15 cellular contexts compared by ENCODE assay signal in the genomic region with DNA sequence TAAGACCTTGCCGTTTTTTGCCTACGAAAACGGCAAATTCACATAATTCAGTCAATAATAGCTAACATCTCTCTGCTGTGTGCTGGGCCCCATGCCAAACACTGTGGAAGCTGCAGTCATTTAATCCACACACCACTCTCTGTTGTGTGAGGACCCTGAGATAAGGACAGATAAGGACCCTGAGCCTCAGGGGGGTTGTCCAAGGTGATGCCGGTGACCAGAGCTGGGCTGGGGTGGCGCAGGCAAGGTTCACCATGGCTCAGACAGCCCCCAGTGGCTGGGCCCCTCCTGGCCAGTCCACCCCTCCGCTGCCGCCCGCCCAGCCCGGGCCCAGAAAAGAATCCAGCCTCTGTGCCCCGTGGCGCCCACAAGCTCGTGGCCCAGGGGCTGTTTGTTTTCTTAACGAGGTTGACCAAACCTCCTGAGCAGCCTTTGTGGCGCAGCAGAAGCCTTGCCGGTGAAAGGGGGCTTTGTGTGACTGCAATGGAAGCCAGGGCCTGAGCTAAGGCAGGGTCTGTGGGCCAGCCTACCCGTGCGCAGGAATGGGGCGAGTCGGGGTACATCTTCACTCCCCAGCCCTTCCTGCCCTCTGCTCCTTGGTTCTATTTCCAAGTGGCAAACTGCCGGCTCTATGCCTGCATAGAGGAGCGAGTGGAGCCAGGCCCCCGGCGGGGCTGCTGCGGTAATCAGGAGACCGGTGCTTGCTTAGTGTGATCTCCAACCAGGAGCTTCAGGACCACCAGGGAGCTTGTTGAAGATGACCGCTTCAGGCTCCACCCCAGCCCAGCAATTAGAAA. TPM values are rescaled to one million over a fixed set of nuclear protein-coding genes. Genes with fewer than 3 reads are reported as not detected.
A peak's percentile ranks its signal among the peaks of the same experiment; 100 is the strongest.
DNase-seq lines count a peak whose midpoint lies in the region; ATAC-seq, FAIRE-seq and TF ChIP-seq lines count a peak whose summit lies in the region.
"Had no signal": no experiment of that assay in that cellular context is flagged by ENCODE, and none has a peak within 500 bp of the region (broad histone marks: within the 10 kb centered on the region; RNA-seq: fewer than 3 reads in every experiment).

No MANE protein-coding gene starts in this region.

- peak; percentile 95 for FAIRE-seq in K562 (lab: Jason Lieb, UNC)
- FAIRE-seq: endothelial cell of umbilical vein had no signal

- H3K27ac ChIP-seq in SJCRH30 (peak overlapping the region; percentile 83), K562 (ENCODE audit: extremely low read depth, low read depth, low read length) (peak overlapping the region; percentile 64), neural progenitor cell (peak overlapping the region; percentile 65), PC-3 (ENCODE audit: low read length) (no peak overlapping the region)
- H3K27ac ChIP-seq: testis had no signal

- CTCF ChIA-PET in K562 (lab: Yijun Ruan, JAX; ENCODE audit: low intra/inter-chr PET ratio), result no interaction called here
- CTCF ChIA-PET in PC-3 (lab: Charles Lee), result no interaction called here

- DNase-seq in SJCRH30, result peak; percentile 89 to 90
- peak; percentile 69 to 92 (median 82) for DNase-seq in K562 (ENCODE audit: extremely low read depth in 1 of 4, low spot score in 3 of 4)
- DNase-seq in neural progenitor cell (ENCODE audit: low spot score), result peak; percentile 33
- DNase-seq in RKO (ENCODE audit: low spot score), result no peak
- DNase-seq in NCI-H345 (lab: John Stamatoyannopoulos, UW), result no peak
- no peak for DNase-seq in PC-3
- DNase-seq: activated CD4-positive, alpha-beta T cell treated with anti-CD3 and anti-CD28 coated beads, Interleukin-2, amount 10 ng/mL, durations not matched to agents 24 days and 14 days; glutamatergic neuron; NCI-H2081; T-cell had no signal

- H3K79me2 ChIP-seq in K562 (ENCODE audit: control insufficient read depth, insufficient read depth, low read length), result no peaks in the 10 kb centered on the region
- H3K79me2 ChIP-seq in neural progenitor cell (ENCODE audit: low read depth), result no peaks in the 10 kb centered on the region
- no peaks in the 10 kb centered on the region for H3K79me2 ChIP-seq in PC-3 (ENCODE audit: low read length)

- no peaks in the 10 kb centered on the region for H3K9me3 Mint-ChIP-seq in neural progenitor cell
- H3K9me3 Mint-ChIP-seq: activated CD4-positive, alpha-beta T cell treated with anti-CD3 and anti-CD28 coated beads, Interleukin-2, amount 10 ng/mL, durations not matched to agents 24 days and 14 days; activated T-helper 2 cell treated with anti-CD3 and anti-CD28 coated beads, Interferon-gamma antibody, Interleukin-2, Interleukin-4, amounts not matched to agents 10 μg/mL and 5 μg/mL and 100 μg/mL, durations not matched to agents 14 hours and 24 hours and 36 hours; T-cell had no signal

- ATAC-seq in K562 (peak; percentile 64), PC-3 (no peak)
- ATAC-seq: left lobe of liver, T-cell had no signal

- H3F3A ChIP-seq in neural progenitor cell (ENCODE audit: low read depth) (peaks cover 11% of the 10 kb centered on the region), PC-3 (ENCODE audit: low read length, unreplicated experiment) (no peaks in the 10 kb centered on the region)

- intact Hi-C loops in K562 (cut with micrococcal nuclease), result no loop called here
- intact Hi-C loops in PC-3 (cut with micrococcal nuclease), result no loop called here

- 52% methylated on average over 25 of the region's 26 CpGs for WGBS in K562 (ENCODE audit: insufficient coverage, low coverage, missing lambda C conversion rate)

- H3K27me3 ChIP-seq in SJCRH30, result no peaks in the 10 kb centered on the region
- no peaks in the 10 kb centered on the region for H3K27me3 ChIP-seq in K562 (ENCODE audit: control insufficient read depth in 2 of 2, insufficient read depth in 2 of 2, low read length in 2 of 2)
- peaks cover 18% of the 10 kb centered on the region for H3K27me3 ChIP-seq in neural progenitor cell
- H3K27me3 ChIP-seq in PC-3 (ENCODE audit: low read length), result peaks cover 5% of the 10 kb centered on the region
- H3K27me3 ChIP-seq: testis had no signal

- peaks cover 2% of the 10 kb centered on the region for H3K4me1 Mint-ChIP-seq in neural progenitor cell

- peak; percentile 25; the same call in 1 of the 2 replicates for TF ChIP-seq POLR2A in K562 (conservative IDR thresholded peaks at IDR 0.05)

- BruUV-seq in K562 (replicated peaks; lab: Mats Ljungman, UMichigan), result no TSS peak
- BruUV-seq in PC-3 (replicated peaks; lab: Mats Ljungman, UMichigan), result no TSS peak

- H2AFZ ChIP-seq in K562 (ENCODE audit: low read depth, low read length) (peak overlapping the region; percentile 66), neural progenitor cell (replicated peaks) (no peak overlapping the region), PC-3 (ENCODE audit: low read length) (no peak overlapping the region)

- H3K9me2 ChIP-seq in PC-3 (replicated peaks; ENCODE audit: low read length), result no peaks in the 10 kb centered on the region

- H4K20me1 ChIP-seq in K562 (replicated peaks; ENCODE audit: control insufficient read depth, insufficient read depth, low read length), result 0 out of 2 replicates have a peak, but pooled peaks cover 8% of the 10 kb centered on the region
- H4K20me1 ChIP-seq in neural progenitor cell (ENCODE audit: low read depth), result no peaks in the 10 kb centered on the region
- H4K20me1 ChIP-seq in PC-3 (ENCODE audit: low read length), result no peaks in the 10 kb centered on the region

- peak overlapping the region; percentile 58 for H3K4me3 ChIP-seq in SJCRH30
- 0 out of 2 replicates have a peak overlapping the region, but pooled peaks have one; percentile 7 for H3K4me3 ChIP-seq in K562
- no peak overlapping the region for H3K4me3 ChIP-seq in neural progenitor cell
- H3K4me3 ChIP-seq in PC-3 (ENCODE audit: low read length), result no peak overlapping the region
- H3K4me3 ChIP-seq: smooth muscle cell, testis had no signal

- no peak overlapping the region for H3K4me3 Mint-ChIP-seq in neural progenitor cell
- H3K4me3 Mint-ChIP-seq: activated CD4-positive, alpha-beta T cell treated with anti-CD3 and anti-CD28 coated beads, Interleukin-2, amount 10 ng/mL, durations not matched to agents 24 days and 14 days; T-cell had no signal

- no peaks in the 10 kb centered on the region for H3K9me3 ChIP-seq in SJCRH30 (replicated peaks)
- H3K9me3 ChIP-seq in K562 (replicated peaks; ENCODE audit: control insufficient read depth, insufficient read depth, low read depth, low read length), result no peaks in the 10 kb centered on the region
- H3K9me3 ChIP-seq in neural progenitor cell (ENCODE audit: low read depth), result no peaks in the 10 kb centered on the region
- H3K9me3 ChIP-seq in PC-3 (ENCODE audit: low read length), result no peaks in the 10 kb centered on the region
- H3K9me3 ChIP-seq: testis had no signal

- peaks cover 4% of the 10 kb centered on the region for H3K9me1 ChIP-seq in K562 (ENCODE audit: control insufficient read depth, insufficient read depth, low read length)

- H3K4me1 ChIP-seq in SJCRH30, result peaks cover 6% of the 10 kb centered on the region
- H3K4me1 ChIP-seq in K562 (replicated peaks in 1 of 2; ENCODE audit: control insufficient read depth in 2 of 2, insufficient read depth in 2 of 2, low read length in 2 of 2), result peaks cover 50 to 78% of the 10 kb centered on the region in 2 experiments
- peaks cover 7% of the 10 kb centered on the region for H3K4me1 ChIP-seq in neural progenitor cell
- H3K4me1 ChIP-seq in PC-3 (ENCODE audit: insufficient read depth, low read length), result no peaks in the 10 kb centered on the region; the same call in 1 of the 2 replicates

- no peak for TF ChIP-seq RAD21 in K562 (CRISPR knock-in tag; conservative IDR thresholded peaks at IDR 0.05 in 1 of 2, IDR thresholded peaks at IDR 0.05 in 1 of 2)

- peaks cover 11% of the 10 kb centered on the region for H3K27me3 Mint-ChIP-seq in neural progenitor cell (ENCODE audit: insufficient read depth, low read depth)
- H3K27me3 Mint-ChIP-seq: activated CD4-positive, alpha-beta T cell treated with anti-CD3 and anti-CD28 coated beads, Interleukin-2, amount 10 ng/mL, durations not matched to agents 24 days and 14 days had no signal

- POLR2A ChIA-PET in K562 (lab: Yijun Ruan, JAX) (interaction anchor here (0.5 to 6.1 kb wide), 7 partner anchors 10 to 522 kb away, joined by 3 to 34 read pairs (median 3); partner anchors contain the start of genes CIAO2A and PPIB), PC-3 (lab: Charles Lee; ENCODE audit: unreplicated experiment) (no interaction called here)

- H3K27ac Mint-ChIP-seq in neural progenitor cell, result no peak overlapping the region
- H3K27ac Mint-ChIP-seq: activated CD4-positive, alpha-beta T cell treated with anti-CD3 and anti-CD28 coated beads, Interleukin-2, amount 10 ng/mL, durations not matched to agents 24 days and 14 days; activated T-helper 2 cell treated with anti-CD3 and anti-CD28 coated beads, Interferon-gamma antibody, Interleukin-2, Interleukin-4, amounts not matched to agents 10 μg/mL and 5 μg/mL and 100 μg/mL, durations not matched to agents 14 hours and 24 hours and 36 hours; T-cell had no signal

- peak overlapping the region; percentile 59 to 88 for H3K9ac ChIP-seq in K562 (ENCODE audit: insufficient read depth in 1 of 2, low read depth in 2 of 2, low read length in 2 of 2)
- H3K9ac ChIP-seq in neural progenitor cell, result no peak overlapping the region
- no peak overlapping the region for H3K9ac ChIP-seq in PC-3 (ENCODE audit: low read length)

- H3K4me2 ChIP-seq in K562 (ENCODE audit: insufficient read depth, low read length), result peak overlapping the region; percentile 73
- H3K4me2 ChIP-seq in neural progenitor cell, result no peak overlapping the region
- H3K4me2 ChIP-seq in PC-3 (ENCODE audit: low read length), result no peak overlapping the region
- H3K4me2 ChIP-seq: smooth muscle cell had no signal

- peak; percentile 58; the same call in 1 of the 2 replicates for TF ChIP-seq EP300 in K562 (IDR thresholded peaks at IDR 0.05; ENCODE audit: low read length)

- H3K36me3 Mint-ChIP-seq in neural progenitor cell, result peaks cover 4% of the 10 kb centered on the region

- H3K36me3 ChIP-seq in SJCRH30 (no peaks in the 10 kb centered on the region), K562 (ENCODE audit: control insufficient read depth, insufficient read depth, low read length) (peaks cover 20% of the 10 kb centered on the region), neural progenitor cell (no peaks in the 10 kb centered on the region), PC-3 (ENCODE audit: low read depth, low read length) (no peaks in the 10 kb centered on the region)

- in situ Hi-C loops in K562 (cut with MboI), result no loop called here

- TF ChIP-seq CTCF in K562 (IDR thresholded peaks at IDR 0.05 in 2 of 3, conservative IDR thresholded peaks at IDR 0.05 in 1 of 3; ENCODE audit: insufficient read depth in 2 of 3, low read depth in 1 of 3, low read length in 3 of 3) (no peak), neural progenitor cell (IDR thresholded peaks at IDR 0.05) (no peak), PC-3 (conservative IDR thresholded peaks at IDR 0.05; ENCODE audit: low read depth, low read length) (no peak)

RNA-seq across cellular contexts. Expression of gene SNX22, which starts 4.4 kb away (rescaled TPM):
- 1.5 and 1.6 TPM in 2 replicates for total RNA-seq in SJCRH30 (2014; rRNA removed; shearing (Covaris generic))
- total RNA-seq in K562 (2011; cell fraction: chromatin; rRNA removed; ENCODE audit: low replicate concordance), result 2.8 and 8.7 TPM in 2 replicates
- 8.5 and 10.3 TPM in 2 replicates for total RNA-seq in K562 (2011; cell fraction: nucleolus; rRNA removed)
- total RNA-seq in K562 (2011; cell fraction: nucleoplasm; rRNA removed), result 4.7 and 5.8 TPM in 2 replicates
- total RNA-seq in K562 (2014; rRNA removed) (2.1 and 2.3 TPM in 2 replicates), K562 (2014; rRNA removed; fragmentation: Illumina TruSeq; extraction: Trizol) (0.99 and 1.2 TPM in 2 replicates), K562 (2015; rRNA removed; fragmentation: Illumina TruSeq; extraction: Trizol) (1.1 and 1.2 TPM in 2 replicates), K562 (2021) (1.8 and 3.0 TPM in 2 replicates), neural progenitor cell (ENCODE audit: low replicate concordance) (4.0 and 6.4 TPM in 2 replicates), PC-3 (2014; rRNA removed) (0.77 TPM in 1 of 2 replicates, not detected in the other)
- polyA plus RNA-seq in K562 (2011; rRNA removed) (0.89 and 0.91 TPM in 2 replicates), K562 (2014; fragmentation: Illumina TruSeq; extraction: Trizol) (0.98 and 1.3 TPM in 2 replicates), K562 (2014; fragmentation: Nextera tagmentation; extraction: Ambion mirVana) (1 to 10 TPM; 2.0 TPM), K562 (2014; rRNA removed) (1.7 and 2.0 TPM in 2 replicates)
- 0.52 and 2.0 TPM in 2 replicates for polyA plus RNA-seq in K562 (2011; cell fraction: cytosol; rRNA removed)
- polyA plus RNA-seq in K562 (2011; cell fraction: nucleus; rRNA removed), result 4.2 and 8.3 TPM in 2 replicates
- 2.1 and 2.4 TPM in 2 replicates for polyA plus RNA-seq in K562 (2012)
- 0.84 and 1.3 TPM in 2 replicates for polyA minus RNA-seq in K562 (2011; rRNA and poly(A)+ RNA removed)
- polyA minus RNA-seq in K562 (2011; cell fraction: cytosol; rRNA and poly(A)+ RNA removed), result 0.67 and 0.73 TPM in 2 replicates
- polyA minus RNA-seq in K562 (2011; cell fraction: nucleus; rRNA and poly(A)+ RNA removed), result 4.8 and 5.0 TPM in 2 replicates
- total RNA-seq: smooth muscle cell had no signal

RNA-seq across cellular contexts. Expression of gene PPIB, which starts 15.7 kb away (rescaled TPM):
- total RNA-seq in SJCRH30 (2014; rRNA removed; shearing (Covaris generic)), result 277 and 308 TPM in 2 replicates
- 284 and 466 TPM in 2 replicates for total RNA-seq in K562 (2011; cell fraction: chromatin; rRNA removed; ENCODE audit: low replicate concordance)
- 746 and 824 TPM in 2 replicates for total RNA-seq in K562 (2011; cell fraction: nucleolus; rRNA removed)
- total RNA-seq in K562 (2011; cell fraction: nucleoplasm; rRNA removed), result 510 and 682 TPM in 2 replicates
- 381 and 402 TPM in 2 replicates for total RNA-seq in K562 (2014; rRNA removed)
- total RNA-seq in K562 (2014; rRNA removed; fragmentation: Illumina TruSeq; extraction: Trizol), result 258 and 306 TPM in 2 replicates
- total RNA-seq in K562 (2015; rRNA removed; fragmentation: Illumina TruSeq; extraction: Trizol), result 403 and 418 TPM in 2 replicates
- total RNA-seq in K562 (2021), result 374 and 413 TPM in 2 replicates
- polyA plus RNA-seq in K562 (2011; rRNA removed), result 410 and 460 TPM in 2 replicates
- polyA plus RNA-seq in K562 (2011; cell fraction: cytosol; rRNA removed), result 455 and 489 TPM in 2 replicates
- 136 and 186 TPM in 2 replicates for polyA plus RNA-seq in K562 (2011; cell fraction: nucleus; rRNA removed)
- 450 and 660 TPM in 2 replicates for polyA plus RNA-seq in K562 (2012)
- 535 and 580 TPM in 2 replicates for polyA plus RNA-seq in K562 (2014; fragmentation: Illumina TruSeq; extraction: Trizol)
- 100 to 1,000 TPM; 652 to 746 TPM for polyA plus RNA-seq in K562 (2014; fragmentation: Nextera tagmentation; extraction: Ambion mirVana)
- 419 and 439 TPM in 2 replicates for polyA plus RNA-seq in K562 (2014; rRNA removed)
- polyA minus RNA-seq in K562 (2011; rRNA and poly(A)+ RNA removed), result 325 and 372 TPM in 2 replicates
- polyA minus RNA-seq in K562 (2011; cell fraction: cytosol; rRNA and poly(A)+ RNA removed), result 155 and 164 TPM in 2 replicates
- polyA minus RNA-seq in K562 (2011; cell fraction: nucleus; rRNA and poly(A)+ RNA removed), result 27.5 and 54.3 TPM in 2 replicates
- 109 and 137 TPM in 2 replicates for total RNA-seq in neural progenitor cell (ENCODE audit: low replicate concordance)
- total RNA-seq in PC-3 (2014; rRNA removed), result 410 and 450 TPM in 2 replicates

RNA-seq across cellular contexts. Expression of gene SNX1, which starts 51.3 kb away (rescaled TPM):
- total RNA-seq in SJCRH30 (2014; rRNA removed; shearing (Covaris generic)), result 38.9 and 46.6 TPM in 2 replicates
- 111 and 159 TPM in 2 replicates for total RNA-seq in K562 (2011; cell fraction: chromatin; rRNA removed; ENCODE audit: low replicate concordance)
- total RNA-seq in K562 (2011; cell fraction: nucleolus; rRNA removed), result 71.4 and 72.4 TPM in 2 replicates
- 79.0 and 93.2 TPM in 2 replicates for total RNA-seq in K562 (2011; cell fraction: nucleoplasm; rRNA removed)
- total RNA-seq in K562 (2014; rRNA removed), result 29.0 and 41.7 TPM in 2 replicates
- 51.0 and 56.4 TPM in 2 replicates for total RNA-seq in K562 (2014; rRNA removed; fragmentation: Illumina TruSeq; extraction: Trizol)
- total RNA-seq in K562 (2015; rRNA removed; fragmentation: Illumina TruSeq; extraction: Trizol), result 57.5 and 59.9 TPM in 2 replicates
- 94.0 and 105 TPM in 2 replicates for total RNA-seq in K562 (2021)
- polyA plus RNA-seq in K562 (2011; rRNA removed), result 68.8 and 76.2 TPM in 2 replicates
- 46.1 and 50.8 TPM in 2 replicates for polyA plus RNA-seq in K562 (2011; cell fraction: cytosol; rRNA removed)
- 87.7 and 120 TPM in 2 replicates for polyA plus RNA-seq in K562 (2011; cell fraction: nucleus; rRNA removed)
- polyA plus RNA-seq in K562 (2012), result 55.3 and 59.0 TPM in 2 replicates
- polyA plus RNA-seq in K562 (2014; fragmentation: Illumina TruSeq; extraction: Trizol), result 81.8 and 87.8 TPM in 2 replicates
- polyA plus RNA-seq in K562 (2014; fragmentation: Nextera tagmentation; extraction: Ambion mirVana), result 10 to 100 TPM; 11.0 to 18.6 TPM
- polyA plus RNA-seq in K562 (2014; rRNA removed), result 84.5 and 91.6 TPM in 2 replicates
- polyA minus RNA-seq in K562 (2011; rRNA and poly(A)+ RNA removed), result 54.5 and 59.3 TPM in 2 replicates
- 26.2 and 36.9 TPM in 2 replicates for polyA minus RNA-seq in K562 (2011; cell fraction: cytosol; rRNA and poly(A)+ RNA removed)
- 29.8 and 37.3 TPM in 2 replicates for polyA minus RNA-seq in K562 (2011; cell fraction: nucleus; rRNA and poly(A)+ RNA removed)
- 24.0 and 31.3 TPM in 2 replicates for total RNA-seq in neural progenitor cell (ENCODE audit: low replicate concordance)
- 24.3 and 62.3 TPM in 2 replicates for total RNA-seq in PC-3 (2014; rRNA removed)

RNA-seq across cellular contexts. Expression of gene CIAO2A, which starts 53.4 kb away (rescaled TPM):
- 126 and 143 TPM in 2 replicates for total RNA-seq in SJCRH30 (2014; rRNA removed; shearing (Covaris generic))
- 15.6 and 44.0 TPM in 2 replicates for total RNA-seq in K562 (2011; cell fraction: chromatin; rRNA removed; ENCODE audit: low replicate concordance)
- total RNA-seq in K562 (2011; cell fraction: nucleolus; rRNA removed), result 20.5 and 22.0 TPM in 2 replicates
- total RNA-seq in K562 (2011; cell fraction: nucleoplasm; rRNA removed), result 45.9 and 58.2 TPM in 2 replicates
- total RNA-seq in K562 (2014; rRNA removed) (275 and 313 TPM in 2 replicates), K562 (2014; rRNA removed; fragmentation: Illumina TruSeq; extraction: Trizol) (251 and 275 TPM in 2 replicates), K562 (2015; rRNA removed; fragmentation: Illumina TruSeq; extraction: Trizol) (287 and 321 TPM in 2 replicates), K562 (2021) (161 and 181 TPM in 2 replicates), neural progenitor cell (ENCODE audit: low replicate concordance) (114 and 210 TPM in 2 replicates), PC-3 (2014; rRNA removed) (83.7 and 92.4 TPM in 2 replicates)
- polyA plus RNA-seq in K562 (2011; rRNA removed) (189 and 280 TPM in 2 replicates), K562 (2014; fragmentation: Illumina TruSeq; extraction: Trizol) (223 and 243 TPM in 2 replicates), K562 (2014; fragmentation: Nextera tagmentation; extraction: Ambion mirVana) (100 to 1,000 TPM; 354 to 408 TPM), K562 (2014; rRNA removed) (381 and 429 TPM in 2 replicates)
- 54.1 and 108 TPM in 2 replicates for polyA plus RNA-seq in K562 (2011; cell fraction: cytosol; rRNA removed)
- 34.6 and 53.7 TPM in 2 replicates for polyA plus RNA-seq in K562 (2011; cell fraction: nucleus; rRNA removed)
- polyA plus RNA-seq in K562 (2012), result 167 and 221 TPM in 2 replicates
- 45.9 and 50.0 TPM in 2 replicates for polyA minus RNA-seq in K562 (2011; rRNA and poly(A)+ RNA removed)
- 23.8 and 27.5 TPM in 2 replicates for polyA minus RNA-seq in K562 (2011; cell fraction: cytosol; rRNA and poly(A)+ RNA removed)
- polyA minus RNA-seq in K562 (2011; cell fraction: nucleus; rRNA and poly(A)+ RNA removed), result 14.0 and 25.8 TPM in 2 replicates

Comparison
In these comparisons a context has a peak if more than half of its experiments do, and no peak if none do; other contexts are left out.
1. DNase-seq: peak in SJCRH30 (2 of 2), K562 (4 of 4) and neural progenitor cell (single experiment); none in RKO (single experiment), NCI-H345 (single experiment) and PC-3 (single experiment).
2. H3K4me3 ChIP-seq: peak in SJCRH30 (single experiment) and K562 (single experiment); none in neural progenitor cell (single experiment) and PC-3 (single experiment).
3. H3K9ac ChIP-seq: peak in K562 (2 of 2); none in neural progenitor cell (single experiment) and PC-3 (single experiment).